Comparison of ENCODE assay signal across 34 cellular contexts in genomic region chr5:163735069-163735468, GRCh38.
"Had no signal": no experiment of that assay in that cellular context is flagged by ENCODE, and none has a peak within 500 bp of the region (broad histone marks: within the 10 kb centered on the region; RNA-seq: fewer than 3 reads in every experiment).

No MANE protein-coding gene starts in this region.

- H3K4me3 ChIP-seq: colonic mucosa, SJSA1 had no signal

- H3K36me3 Mint-ChIP-seq: activated naive CD8-positive, alpha-beta T cell treated with anti-CD3 and anti-CD28 coated beads for 36 hours had no signal

- H3K27ac Mint-ChIP-seq: activated CD4-positive, alpha-beta T cell treated with anti-CD3 and anti-CD28 coated beads for 36 hours; activated CD4-positive, alpha-beta T cell treated with anti-CD3 and anti-CD28 coated beads, Interleukin-2, amount 10 ng/mL, durations not matched to agents 7 days and 5 days; activated CD8-positive, alpha-beta T cell treated with anti-CD3 and anti-CD28 coated beads, Interleukin-2, amount 10 ng/mL, durations not matched to agents 7 days and 5 days; activated naive CD8-positive, alpha-beta T cell treated with anti-CD3 and anti-CD28 coated beads for 36 hours; T-helper 1 cell treated with Interleukin-12 subunit alpha and Interleukin-12 subunit beta and Interleukin-4 antibody, amounts not matched to agents 30 μg/mL and 1 μg/mL, for 36 hours; T-helper 2 cell treated with Interferon-gamma antibody and Interleukin-4, amounts not matched to agents 5 μg/mL and 100 μg/mL, for 36 hours had no signal

- H3K9me3 ChIP-seq: colonic mucosa, SJSA1, SK-N-SH had no signal

- H3K27me3 Mint-ChIP-seq: activated CD4-positive, alpha-beta T cell treated with anti-CD3 and anti-CD28 coated beads for 36 hours; activated CD4-positive, alpha-beta T cell treated with anti-CD3 and anti-CD28 coated beads, Interleukin-2, amount 10 ng/mL, durations not matched to agents 7 days and 5 days; activated naive CD8-positive, alpha-beta T cell treated with anti-CD3 and anti-CD28 coated beads for 36 hours; central memory CD8-positive, alpha-beta T cell had no signal

- DNase-seq: activated CD4-positive, alpha-beta T cell treated with anti-CD3 and anti-CD28 coated beads for 36 hours; activated CD4-positive, alpha-beta T cell treated with anti-CD3 and anti-CD28 coated beads, Interleukin-2, amount 10 ng/mL, durations not matched to agents 7 days and 5 days; activated CD4-positive, alpha-beta T cell treated with anti-CD3 and anti-CD28 coated beads, Interleukin-2, amount 50 U/mL, for 48 hours; activated CD8-positive, alpha-beta T cell treated with anti-CD3 and anti-CD28 coated beads, Interleukin-2, amount 10 ng/mL, durations not matched to agents 7 days and 5 days; activated effector memory CD4-positive, alpha-beta T cell treated with Interleukin-2 at 50 U/mL for 16 hours; activated naive CD4-positive, alpha-beta T cell treated with anti-CD3 and anti-CD28 coated beads, Interleukin-2, amount 50 U/mL, for 16 hours; activated naive CD8-positive, alpha-beta T cell treated with anti-CD3 and anti-CD28 coated beads for 36 hours; activated T-cell treated with anti-CD3 and anti-CD28 coated beads for 4 hours; activated T-cell treated with anti-CD3 and anti-CD28 coated beads, Interleukin-2, amount 50 U/mL, for 48 hours; amniotic stem cell; aorta; brain microvascular endothelial cell; colonic mucosa; Kasumi-1; KG1; MM.1S; MV-4-11; NCI-H1092; NCI-H1436 treated with DMSO at 0.1 percent for 48 hours; NCI-H1694 treated with DMSO at 0.1 percent for 48 hours; NCI-H2081 treated with DMSO at 0.1 percent for 48 hours; NCI-H2171; NCI-H510A; NCI-H526; NCI-H82; SHP77 treated with DMSO at 0.1 percent for 48 hours; SK-N-SH had no signal

- H3K27ac ChIP-seq: brain microvascular endothelial cell, colonic mucosa, SJSA1 had no signal

- ATAC-seq: activated CD4-positive, alpha-beta T cell treated with anti-CD3 and anti-CD28 coated beads for 36 hours; activated CD4-positive, CD25-positive, alpha-beta regulatory T cell treated with anti-CD3 and anti-CD28 coated beads, Interleukin-2, amount 50 U/mL, for 24 hours; activated CD8-positive, alpha-beta T cell treated with anti-CD3 and anti-CD28 coated beads, Interleukin-2, amount 10 ng/mL, durations not matched to agents 7 days and 5 days; Panc1 had no signal

- H3K27me3 ChIP-seq: brain microvascular endothelial cell, colonic mucosa, SJSA1 had no signal

- FAIRE-seq: TTC549 had no signal

- H3K4me1 ChIP-seq: colonic mucosa, SJSA1 had no signal

- H3K4me2 ChIP-seq: SK-N-SH had no signal

- H3K9ac ChIP-seq: SK-N-SH had no signal

- H3K9me3 Mint-ChIP-seq: activated CD4-positive, alpha-beta T cell treated with anti-CD3 and anti-CD28 coated beads, Interleukin-2, amount 10 ng/mL, durations not matched to agents 7 days and 5 days; T-helper 1 cell treated with Interleukin-12 subunit alpha and Interleukin-12 subunit beta and Interleukin-4 antibody, amounts not matched to agents 30 μg/mL and 1 μg/mL, for 36 hours had no signal

- H3K36me3 ChIP-seq: brain microvascular endothelial cell, colonic mucosa, SJSA1 had no signal

- H3K4me3 Mint-ChIP-seq: activated CD4-positive, alpha-beta T cell treated with anti-CD3 and anti-CD28 coated beads for 36 hours; activated CD4-positive, alpha-beta T cell treated with anti-CD3 and anti-CD28 coated beads, Interleukin-2, amount 10 ng/mL, durations not matched to agents 7 days and 5 days; activated CD8-positive, alpha-beta T cell treated with anti-CD3 and anti-CD28 coated beads, Interleukin-2, amount 10 ng/mL, durations not matched to agents 7 days and 5 days; activated naive CD8-positive, alpha-beta T cell treated with anti-CD3 and anti-CD28 coated beads for 36 hours; central memory CD8-positive, alpha-beta T cell; T-helper 1 cell treated with Interleukin-12 subunit alpha and Interleukin-12 subunit beta and Interleukin-4 antibody, amounts not matched to agents 30 μg/mL and 1 μg/mL, for 36 hours; T-helper 2 cell treated with Interferon-gamma antibody and Interleukin-4, amounts not matched to agents 5 μg/mL and 100 μg/mL, for 36 hours had no signal

- H3K4me1 Mint-ChIP-seq: activated CD4-positive, alpha-beta T cell treated with anti-CD3 and anti-CD28 coated beads for 36 hours; activated CD4-positive, alpha-beta T cell treated with anti-CD3 and anti-CD28 coated beads, Interleukin-2, amount 10 ng/mL, durations not matched to agents 7 days and 5 days; activated naive CD8-positive, alpha-beta T cell treated with anti-CD3 and anti-CD28 coated beads for 36 hours; central memory CD8-positive, alpha-beta T cell had no signal
